ENCODE assay signal across 8 cellular contexts in genomic region chr4:128600996-128601857, GRCh38.
DNase-seq lines count a peak whose midpoint lies in the region; ATAC-seq and TF ChIP-seq lines count a peak whose summit lies in the region.

No MANE protein-coding gene starts in this region.

- H3K9me3 Mint-ChIP-seq in nephron: peaks cover 8% of the 10 kb centered on the region

- DNase-seq in GM04504 (ENCODE audit: low read depth) (peak; percentile 89), NCI-H510A (lab: John Stamatoyannopoulos, UW) (peak; percentile 76), epithelial cell of prostate (ENCODE audit: low read depth, low spot score) (peak; percentile 82)
- no peak for DNase-seq in activated effector memory CD4-positive, alpha-beta T cell treated with anti-CD3 and anti-CD28 coated beads, Interleukin-2, amount 50 U/mL, for 16 hours

- H3K4me3 Mint-ChIP-seq in nephron: peak overlapping the region in 2 of 3 experiments; percentile 1 to 18

- H3K27ac ChIP-seq in epithelial cell of prostate: peak overlapping the region; percentile 55

- no peak for ATAC-seq in HG03025 (IDR thresholded peaks at IDR 0.05; ENCODE audit: low FRiP score, unreplicated experiment)
- ATAC-seq in GM21529 (IDR thresholded peaks at IDR 0.05; ENCODE audit: unreplicated experiment): no peak
- no peak for ATAC-seq in HG03095 (IDR thresholded peaks at IDR 0.05; ENCODE audit: unreplicated experiment)

- no peak for TF ChIP-seq CTCF in nephron (IDR thresholded peaks at IDR 0.05; ENCODE audit: unreplicated experiment in 3 of 3)

- peaks cover 62% of the 10 kb centered on the region for H3K4me1 Mint-ChIP-seq in nephron

- no peaks in the 10 kb centered on the region for H3K27me3 Mint-ChIP-seq in nephron (ENCODE audit: low read depth)

- H3K27ac Mint-ChIP-seq in nephron: peak overlapping the region; percentile 85 to 94 (median 93)

- H3K36me3 Mint-ChIP-seq in nephron (ENCODE audit: low read depth): peaks cover 6% of the 10 kb centered on the region
